In the genomic region with DNA sequence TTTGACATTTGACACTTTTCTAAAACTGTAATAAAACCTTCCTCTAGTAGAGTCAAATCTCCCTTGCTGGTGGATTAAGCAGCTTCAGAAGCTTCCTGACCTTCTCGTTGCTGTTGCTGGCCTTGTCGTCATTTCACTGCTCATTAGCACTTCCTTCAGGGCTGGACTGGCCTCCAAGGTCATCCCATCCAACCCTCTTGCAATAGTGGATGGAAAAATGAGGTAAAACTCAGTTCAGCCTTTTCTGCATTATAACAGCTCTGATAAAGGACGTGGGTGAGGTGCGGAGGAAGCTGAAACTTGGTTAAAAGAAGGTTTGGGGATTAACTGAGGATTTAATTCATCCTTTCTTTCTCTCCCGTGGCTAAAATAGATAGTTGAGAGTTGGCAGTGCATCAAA, we compare ENCODE assay signal across 15 cellular contexts. TPM values are rescaled to one million over a fixed set of nuclear protein-coding genes. Genes with fewer than 3 reads are reported as not detected.
DNase-seq lines count a peak whose midpoint lies in the region; ATAC-seq and TF ChIP-seq lines count a peak whose summit lies in the region.
"Had no signal": no experiment of that assay in that cellular context is flagged by ENCODE, and none has a peak within 500 bp of the region (broad histone marks: within the 10 kb centered on the region; RNA-seq: fewer than 3 reads in every experiment).

No MANE protein-coding gene starts in this region.

- peaks cover 13% of the 10 kb centered on the region for H3K4me1 Mint-ChIP-seq in glutamatergic neuron (ENCODE audit: low read depth, unreplicated experiment)
- H3K4me1 Mint-ChIP-seq: CD4-positive, CD25-positive, alpha-beta regulatory T cell; stimulated activated naive CD8-positive, alpha-beta T cell treated with anti-CD3 and anti-CD28 coated beads, Interleukin-15, amount 100 ng/mL, for 72 hours had no signal

- peak overlapping the region; percentile 82 for H3K4me3 Mint-ChIP-seq in glutamatergic neuron (ENCODE audit: unreplicated experiment)
- H3K4me3 Mint-ChIP-seq: CD4-positive, CD25-positive, alpha-beta regulatory T cell; stimulated activated naive CD8-positive, alpha-beta T cell treated with anti-CD3 and anti-CD28 coated beads, Interleukin-15, amount 100 ng/mL, for 72 hours had no signal

- no peak for ATAC-seq in HG03378 (IDR thresholded peaks at IDR 0.05; ENCODE audit: unreplicated experiment)
- ATAC-seq: stimulated activated naive CD8-positive, alpha-beta T cell treated with anti-CD3 and anti-CD28 coated beads, Interleukin-15, amount 100 ng/mL, for 72 hours had no signal

- H3K27ac ChIP-seq in WERI-Rb-1, result no peak overlapping the region

- H3K4me3 ChIP-seq in HAP-1, result no peak overlapping the region
- no peak overlapping the region for H3K4me3 ChIP-seq in WERI-Rb-1 (ENCODE audit: low read depth, low read length)

- DNase-seq in HAP-1 (ENCODE audit: low spot score in 2 of 2), result peak; percentile 77 to 94
- peak; percentile 13 for DNase-seq in WERI-Rb-1
- DNase-seq in glutamatergic neuron, result no peak
- DNase-seq in putamen (ENCODE audit: low spot score), result peak; percentile 20
- no peak for DNase-seq in NCI-H1436 treated with DMSO at 0.1 percent for 48 hours (lab: John Stamatoyannopoulos, UW)
- DNase-seq in activated CD4-positive, CD25-positive, alpha-beta regulatory T cell (lab: John Stamatoyannopoulos, UW), result no peak
- no peak for DNase-seq in NCI-H446 treated with DMSO at 0.1 percent for 48 hours (lab: John Stamatoyannopoulos, UW)
- DNase-seq: activated CD4-positive, alpha-beta T cell treated with anti-CD3 and anti-CD28 coated beads for 1 hour; activated T-cell treated with anti-CD3 and anti-CD28 coated beads, Interleukin-2, amount 50 U/mL, for 48 hours; CD4-positive, CD25-positive, alpha-beta regulatory T cell; erythroblast; NK-92 treated with Interleukin-12 subunit alpha and Interleukin-12 subunit beta, amount 100 ng/mL, for 24 hours; stimulated activated CD4-positive, alpha-beta T cell treated with anti-CD3 and anti-CD28 coated beads, Interleukin-4, amount 100 ng/mL, for 4 hours; stimulated activated naive CD8-positive, alpha-beta T cell treated with anti-CD3 and anti-CD28 coated beads, Interleukin-15, amount 100 ng/mL, for 72 hours had no signal

- in situ Hi-C loops in HAP-1 (cut with MboI; ENCODE audit: low sequenced_read_pairs), result no loop called here

- H3K27me3 Mint-ChIP-seq in glutamatergic neuron (ENCODE audit: unreplicated experiment), result no peaks in the 10 kb centered on the region

- H3K4me1 ChIP-seq in HAP-1, result peaks cover 48% of the 10 kb centered on the region

- H3K9me3 ChIP-seq in HAP-1, result 0 out of 2 replicates have a peak, but pooled peaks cover 4% of the 10 kb centered on the region
- no peaks in the 10 kb centered on the region for H3K9me3 ChIP-seq in WERI-Rb-1 (ENCODE audit: severe bottlenecking)

- H3K27me3 ChIP-seq in HAP-1 (ENCODE audit: low read depth) (no peaks in the 10 kb centered on the region), WERI-Rb-1 (ENCODE audit: insufficient read depth, low read depth, severe bottlenecking) (no peaks in the 10 kb centered on the region)

- H3K27ac Mint-ChIP-seq in glutamatergic neuron (ENCODE audit: unreplicated experiment), result no peak overlapping the region
- H3K27ac Mint-ChIP-seq: CD4-positive, CD25-positive, alpha-beta regulatory T cell; stimulated activated naive CD8-positive, alpha-beta T cell treated with anti-CD3 and anti-CD28 coated beads, Interleukin-15, amount 100 ng/mL, for 72 hours had no signal

- H3K36me3 Mint-ChIP-seq in glutamatergic neuron (ENCODE audit: unreplicated experiment), result peaks cover 4% of the 10 kb centered on the region
- H3K36me3 Mint-ChIP-seq: CD4-positive, CD25-positive, alpha-beta regulatory T cell had no signal

- peaks cover 1% of the 10 kb centered on the region for H3K9me3 Mint-ChIP-seq in glutamatergic neuron (ENCODE audit: unreplicated experiment)
- H3K9me3 Mint-ChIP-seq: stimulated activated naive CD8-positive, alpha-beta T cell treated with anti-CD3 and anti-CD28 coated beads, Interleukin-15, amount 100 ng/mL, for 72 hours had no signal

- TF ChIP-seq CTCF in WERI-Rb-1 (IDR thresholded peaks at IDR 0.05; ENCODE audit: low read depth, low read length), result no peak
- no peak for TF ChIP-seq CTCF in glutamatergic neuron (IDR thresholded peaks at IDR 0.05; ENCODE audit: partially characterized antibody, unreplicated experiment)

- H3K36me3 ChIP-seq in HAP-1 (replicated peaks) (no peaks in the 10 kb centered on the region), WERI-Rb-1 (no peaks in the 10 kb centered on the region)

RNA-seq across cellular contexts. Expression of a gene that starts 1.0 kb away (rescaled TPM):
- 0.91 TPM for total RNA-seq in glutamatergic neuron (ENCODE audit: unreplicated experiment)
- total RNA-seq: CD4-positive, CD25-positive, alpha-beta regulatory T cell had no signal

Comparison
In these comparisons a context has a peak if more than half of its experiments do, and no peak if none do; other contexts are left out.
1. DNase-seq: peak in HAP-1 (2 of 2), WERI-Rb-1 (single experiment) and putamen (single experiment); none in glutamatergic neuron (single experiment), NCI-H1436 treated with DMSO at 0.1 percent for 48 hours (single experiment), activated CD4-positive, CD25-positive, alpha-beta regulatory T cell (0 of 4) and NCI-H446 treated with DMSO at 0.1 percent for 48 hours (single experiment).